ENCODE assay signal across 8 cellular contexts in genomic region chr3:118692417-118692816, GRCh38.
"Had no signal": no experiment of that assay in that cellular context is flagged by ENCODE, and none has a peak within 500 bp of the region (broad histone marks: within the 10 kb centered on the region; RNA-seq: fewer than 3 reads in every experiment).

No MANE protein-coding gene starts in this region.

- FAIRE-seq: G401.6, GM12878, GM12891, GM12892, GM18507, GM19239 had no signal

- DNase-seq: GDM1, GF-D8 had no signal
